2 cellular contexts compared by ENCODE assay signal in the genomic region with DNA sequence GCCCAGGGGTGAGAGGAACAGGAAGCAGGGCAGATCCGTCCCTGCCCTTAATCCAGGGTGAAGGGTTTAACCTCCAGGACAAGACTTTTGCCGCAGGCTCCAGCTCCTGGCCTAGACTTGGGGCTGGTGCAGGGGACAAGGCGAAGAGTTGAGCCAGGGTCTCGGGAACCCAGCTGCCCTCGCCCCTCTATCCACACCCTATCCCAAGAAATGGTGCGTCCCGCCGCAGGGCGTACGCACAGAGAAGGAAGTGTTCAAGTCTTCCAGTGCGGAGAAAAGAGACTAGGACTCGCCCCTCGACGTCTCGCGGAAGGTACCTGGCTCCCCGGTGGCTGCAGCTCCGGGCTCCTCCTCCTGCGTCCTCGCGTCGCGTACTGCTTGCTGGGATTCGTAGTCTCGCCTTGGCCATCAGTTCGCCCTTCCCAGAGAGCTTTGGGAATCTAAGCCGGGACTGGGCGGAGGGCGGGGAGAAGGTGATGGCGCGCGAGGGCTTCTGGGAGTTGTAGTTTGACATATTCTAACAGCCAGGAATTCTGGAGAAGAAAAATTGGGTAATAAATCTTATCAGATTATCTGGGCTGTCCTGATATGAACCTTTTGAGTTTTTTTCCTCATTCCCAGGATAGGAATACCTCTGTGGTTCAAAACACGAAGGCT.
TF ChIP-seq lines count a peak whose summit lies in the region.

Gene ZMAT5, minus strand, starts transcription at position 376 of the 657 bp plus-strand sequence. CDS start 18,463 bp downstream, outside the sequence.

TF ChIP-seq in IMR-90, 13 proteins besides CTCF, POLR2A, EP300 and RAD21:
- TF ChIP-seq MAFK (IDR thresholded peaks at IDR 0.05; ENCODE audit: low read depth, low read length) (no peak), RCOR1 (IDR thresholded peaks at IDR 0.05; ENCODE audit: insufficient replicate concordance, low read length) (no peak), MXI1 (IDR thresholded peaks at IDR 0.05; ENCODE audit: borderline replicate concordance, low read depth, low read length) (no peak), MAZ (IDR thresholded peaks at IDR 0.05; ENCODE audit: borderline replicate concordance, low read depth, low read length) (peak; percentile 46; the same call in 1 of the 2 replicates)
TF ChIP-seq in IMR-90: peak in this region for 1.

TF ChIP-seq in endothelial cell of umbilical vein, 7 proteins besides CTCF, POLR2A, EP300 and RAD21 (continued from another document):
- TF ChIP-seq MYC (IDR thresholded peaks at IDR 0.05; ENCODE audit: low read depth, low read length) (no peak), FOS (IDR thresholded peaks at IDR 0.05; ENCODE audit: borderline replicate concordance, insufficient read depth, low read length) (no peak), JUN (IDR thresholded peaks at IDR 0.05; ENCODE audit: borderline replicate concordance, insufficient read depth, insufficient read length, low read depth) (no peak), GATA2 (IDR thresholded peaks at IDR 0.05; ENCODE audit: insufficient read depth, insufficient read length, low read depth, low read length) (no peak), EZH2 (IDR thresholded peaks at IDR 0.05; ENCODE audit: borderline replicate concordance, low read depth, low read length, severe bottlenecking) (no peak)
- TF ChIP-seq, protein P1, sequence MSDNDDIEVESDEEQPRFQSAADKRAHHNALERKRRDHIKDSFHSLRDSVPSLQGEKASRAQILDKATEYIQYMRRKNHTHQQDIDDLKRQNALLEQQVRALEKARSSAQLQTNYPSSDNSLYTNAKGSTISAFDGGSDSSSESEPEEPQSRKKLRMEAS (IDR thresholded peaks at IDR 0.05; ENCODE audit: insufficient read depth, insufficient read length): no peak
